1 cellular context compared by ENCODE assay signal in genomic region chr9:19113064-19113611, GRCh38.
TF ChIP-seq lines count a peak whose summit lies in the region.

No MANE protein-coding gene starts in this region.

TF ChIP-seq in K562, 482 proteins besides CTCF, POLR2A, EP300 and RAD21 (continued from another document):
- peak; percentile 91 for TF ChIP-seq MEIS2 (IDR thresholded peaks at IDR 0.05; ENCODE audit: partially characterized antibody)
- TF ChIP-seq MECOM (CRISPR knock-in tag; IDR thresholded peaks at IDR 0.05) = peak; percentile 89
- TF ChIP-seq, protein P1, sequence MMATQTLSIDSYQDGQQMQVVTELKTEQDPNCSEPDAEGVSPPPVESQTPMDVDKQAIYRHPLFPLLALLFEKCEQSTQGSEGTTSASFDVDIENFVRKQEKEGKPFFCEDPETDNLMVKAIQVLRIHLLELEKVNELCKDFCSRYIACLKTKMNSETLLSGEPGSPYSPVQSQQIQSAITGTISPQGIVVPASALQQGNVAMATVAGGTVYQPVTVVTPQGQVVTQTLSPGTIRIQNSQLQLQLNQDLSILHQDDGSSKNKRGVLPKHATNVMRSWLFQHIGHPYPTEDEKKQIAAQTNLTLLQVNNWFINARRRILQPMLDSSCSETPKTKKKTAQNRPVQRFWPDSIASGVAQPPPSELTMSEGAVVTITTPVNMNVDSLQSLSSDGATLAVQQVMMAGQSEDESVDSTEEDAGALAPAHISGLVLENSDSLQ (IDR thresholded peaks at IDR 0.05) = peak; percentile 90
- 0 out of 2 replicates have a peak, but pooled peaks have one; percentile 11 for TF ChIP-seq BACH1 (tag; IDR thresholded peaks at IDR 0.05)
- TF ChIP-seq ZEB2 (IDR thresholded peaks at IDR 0.05) = 0 out of 2 replicates have a peak, but pooled peaks have one; percentile 43
- TF ChIP-seq C11orf30 (IDR thresholded peaks at IDR 0.05; ENCODE audit: low read depth) = peak; percentile 48; the same call in 1 of the 2 replicates
- TF ChIP-seq ETV1 (tag; conservative IDR thresholded peaks at IDR 0.05; ENCODE audit: low read depth) = 0 out of 2 replicates have a peak, but pooled peaks have one; percentile 7
- peak; percentile 63 for TF ChIP-seq NFE2 (IDR thresholded peaks at IDR 0.05; ENCODE audit: low read depth)
- 0 out of 2 replicates have a peak, but pooled peaks have one; percentile 44 for TF ChIP-seq BCOR (IDR thresholded peaks at IDR 0.05)
- peak; percentile 75; the same call in 1 of the 2 replicates for TF ChIP-seq ZNF121 (CRISPR knock-in tag; conservative IDR thresholded peaks at IDR 0.05)
- TF ChIP-seq ZNF384 (IDR thresholded peaks at IDR 0.05; ENCODE audit: low read depth, low read length) = peak; percentile 14; the same call in 1 of the 2 replicates
- peak; percentile 18; the same call in 1 of the 2 replicates for TF ChIP-seq PBX2 (CRISPR knock-in tag; IDR thresholded peaks at IDR 0.05; ENCODE audit: low read depth)
- peak; percentile 89 for TF ChIP-seq PBX2 (tag; conservative IDR thresholded peaks at IDR 0.05; ENCODE audit: low read depth)
- peak; percentile 22; the same call in 1 of the 2 replicates for TF ChIP-seq NFE2L1 (tag; IDR thresholded peaks at IDR 0.05; ENCODE audit: borderline replicate concordance, low read depth)
- TF ChIP-seq MAFG (tag; conservative IDR thresholded peaks at IDR 0.05) = peak; percentile 74
